Comparison of ENCODE assay signal across 29 cellular contexts in genomic region chr1:209661081-209661480, GRCh38. TPM values are rescaled to one million over a fixed set of nuclear protein-coding genes. Genes with fewer than 3 reads are reported as not detected.
"Had no signal": no experiment of that assay in that cellular context is flagged by ENCODE, and none has a peak within 500 bp of the region (broad histone marks: within the 10 kb centered on the region; RNA-seq: fewer than 3 reads in every experiment).

No MANE protein-coding gene starts in this region.

- H3K36me3 Mint-ChIP-seq: memory B cell had no signal

- H3K4me3 Mint-ChIP-seq: activated naive CD4-positive, alpha-beta T cell treated with anti-CD3 and anti-CD28 coated beads, Interleukin-2, amount 10 ng/mL, durations not matched to agents 7 days and 5 days; activated naive CD8-positive, alpha-beta T cell treated with anti-CD3 and anti-CD28 coated beads, Interleukin-2, amount 10 ng/mL, durations not matched to agents 7 days and 5 days; activated T-helper 1 cell treated with anti-CD3 and anti-CD28 coated beads, Interleukin-12 subunit alpha, Interleukin-12 subunit beta, Interleukin-2, Interleukin-4 antibody, amounts not matched to agents 30 ng/mL and 10 ng/mL and 1 ng/mL, durations not matched to agents 14 hours and 24 hours and 36 hours; dendritic cell treated with granulocyte-macrophage colony-stimulating factor and Interleukin-4, amounts not matched to agents 40 ng/mL and 50 ng/mL, for 4 days; endodermal cell; immature natural killer cell; memory B cell; naive thymus-derived CD8-positive, alpha-beta T cell; T-helper 1 cell treated with Interleukin-12 subunit alpha and Interleukin-12 subunit beta and Interleukin-4 antibody, amounts not matched to agents 30 μg/mL and 1 μg/mL, for 36 hours had no signal

- H3K4me1 Mint-ChIP-seq: immature natural killer cell had no signal

- FAIRE-seq: astrocyte, kidney, TTC549, urothelium cell line had no signal

- H3K27ac ChIP-seq: heart left ventricle, thoracic aorta, VCaP had no signal

- H3K9me3 ChIP-seq: heart left ventricle, thoracic aorta had no signal

- H3K4me3 ChIP-seq: heart left ventricle, thoracic aorta had no signal

- DNase-seq: activated CD4-positive, alpha-beta T cell treated with anti-CD3 and anti-CD28 coated beads for 4 hours; activated CD4-positive, alpha-beta T cell treated with anti-CD3 and anti-CD28 coated beads, Interleukin-2, amount 50 U/mL, for 4 hours; activated CD8-positive, alpha-beta memory T cell treated with anti-CD3 and anti-CD28 coated beads for 24 hours; activated effector memory CD4-positive, alpha-beta T cell treated with anti-CD3 and anti-CD28 coated beads, Interleukin-2, amount 50 U/mL, for 16 hours; activated naive CD4-positive, alpha-beta T cell treated with anti-CD3 and anti-CD28 coated beads, Interleukin-2, amount 10 ng/mL, durations not matched to agents 7 days and 5 days; activated naive CD8-positive, alpha-beta T cell treated with anti-CD3 and anti-CD28 coated beads, Interleukin-2, amount 10 ng/mL, durations not matched to agents 7 days and 5 days; amniotic stem cell; central memory CD4-positive, alpha-beta T cell; endodermal cell; heart left ventricle; hypothalamus; immature natural killer cell; kidney; left colon; naive thymus-derived CD8-positive, alpha-beta T cell; posterior cingulate gyrus; right cardiac atrium; stimulated activated naive CD4-positive, alpha-beta T cell treated with Interleukin-2 at 50 U/mL for 16 hours; T-helper 9 cell; trophoblast cell had no signal

- H3K27ac Mint-ChIP-seq: activated naive CD4-positive, alpha-beta T cell treated with anti-CD3 and anti-CD28 coated beads, Interleukin-2, amount 10 ng/mL, durations not matched to agents 7 days and 5 days; activated naive CD8-positive, alpha-beta T cell treated with anti-CD3 and anti-CD28 coated beads, Interleukin-2, amount 10 ng/mL, durations not matched to agents 7 days and 5 days; activated T-helper 1 cell treated with anti-CD3 and anti-CD28 coated beads, Interleukin-12 subunit alpha, Interleukin-12 subunit beta, Interleukin-2, Interleukin-4 antibody, amounts not matched to agents 30 ng/mL and 10 ng/mL and 1 ng/mL, durations not matched to agents 14 hours and 24 hours and 36 hours; dendritic cell treated with granulocyte-macrophage colony-stimulating factor and Interleukin-4, amounts not matched to agents 40 ng/mL and 50 ng/mL, for 4 days; endodermal cell; immature natural killer cell; naive thymus-derived CD8-positive, alpha-beta T cell; T-helper 1 cell treated with Interleukin-12 subunit alpha and Interleukin-12 subunit beta and Interleukin-4 antibody, amounts not matched to agents 30 μg/mL and 1 μg/mL, for 36 hours had no signal

- H3K27me3 ChIP-seq: heart left ventricle had no signal

- H3K36me3 ChIP-seq: heart left ventricle, thoracic aorta had no signal

- H3K9me3 Mint-ChIP-seq: activated naive CD4-positive, alpha-beta T cell treated with anti-CD3 and anti-CD28 coated beads, Interleukin-2, amount 10 ng/mL, durations not matched to agents 7 days and 5 days; activated naive CD8-positive, alpha-beta T cell treated with anti-CD3 and anti-CD28 coated beads, Interleukin-2, amount 10 ng/mL, durations not matched to agents 7 days and 5 days; activated T-helper 1 cell treated with anti-CD3 and anti-CD28 coated beads, Interleukin-12 subunit alpha, Interleukin-12 subunit beta, Interleukin-2, Interleukin-4 antibody, amounts not matched to agents 30 ng/mL and 10 ng/mL and 1 ng/mL, durations not matched to agents 14 hours and 24 hours and 36 hours; dendritic cell treated with granulocyte-macrophage colony-stimulating factor and Interleukin-4, amounts not matched to agents 40 ng/mL and 50 ng/mL, for 4 days; endodermal cell; immature natural killer cell; memory B cell; naive thymus-derived CD8-positive, alpha-beta T cell; T-helper 1 cell treated with Interleukin-12 subunit alpha and Interleukin-12 subunit beta and Interleukin-4 antibody, amounts not matched to agents 30 μg/mL and 1 μg/mL, for 36 hours had no signal

RNA-seq across cellular contexts. Expression of gene G0S2, which starts 14.1 kb away (rescaled TPM):
- total RNA-seq: endodermal cell; naive thymus-derived CD8-positive, alpha-beta T cell had no signal
- polyA plus RNA-seq: naive thymus-derived CD8-positive, alpha-beta T cell had no signal

RNA-seq across cellular contexts. Expression of gene HSD11B1, which starts 43.6 kb away (rescaled TPM):
- total RNA-seq: activated naive CD8-positive, alpha-beta T cell treated with anti-CD3 and anti-CD28 coated beads, Interleukin-2, amount 10 ng/mL, durations not matched to agents 7 days and 5 days; astrocyte; endodermal cell; naive thymus-derived CD8-positive, alpha-beta T cell had no signal
- polyA plus RNA-seq: immature natural killer cell had no signal
